15 cellular contexts compared by ENCODE assay signal in genomic region chr11:113977071-113977490, GRCh38. TPM values are rescaled to one million over a fixed set of nuclear protein-coding genes. Genes with fewer than 3 reads are reported as not detected.
A peak's percentile ranks its signal among the peaks of the same experiment; 100 is the strongest.
DNase-seq lines count a peak whose midpoint lies in the region; ATAC-seq and TF ChIP-seq lines count a peak whose summit lies in the region.
"Had no signal": no experiment of that assay in that cellular context is flagged by ENCODE, and none has a peak within 500 bp of the region (broad histone marks: within the 10 kb centered on the region; RNA-seq: fewer than 3 reads in every experiment).

No MANE protein-coding gene starts in this region.

- peaks cover 4% of the 10 kb centered on the region; the same call in 1 of the 2 replicates for H4K20me1 ChIP-seq in Karpas-422 (ENCODE audit: insufficient read depth, low read depth, low read length)

- H3K4me3 ChIP-seq in Karpas-422 (ENCODE audit: low read length) (peak overlapping the region; percentile 68), vagina (no peak overlapping the region)
- H3K4me3 ChIP-seq: A549 had no signal

- H3K9me2 ChIP-seq in Karpas-422 (replicated peaks; ENCODE audit: insufficient read depth, low read length) = no peaks in the 10 kb centered on the region

- peak overlapping the region; percentile 98 for H3K27ac ChIP-seq in Karpas-422 (ENCODE audit: low read length)
- H3K27ac ChIP-seq in vagina = no peak overlapping the region
- H3K27ac ChIP-seq: A549 had no signal

- H3K27me3 ChIP-seq in Karpas-422 (ENCODE audit: low read length) (no peaks in the 10 kb centered on the region), vagina (no peaks in the 10 kb centered on the region)

- H3K4me2 ChIP-seq in Karpas-422 (ENCODE audit: low read depth, low read length, poor library complexity, severe bottlenecking) = peak overlapping the region; percentile 79
- H3K4me2 ChIP-seq: A549 had no signal

- no peak for TF ChIP-seq POLR2A in vagina (IDR thresholded peaks at IDR 0.05)

- H2AFZ ChIP-seq in Karpas-422 (ENCODE audit: low read length) = no peak overlapping the region

- no peak for TF ChIP-seq CTCF in vagina (IDR thresholded peaks at IDR 0.05)

- no peak overlapping the region for H3K4me3 Mint-ChIP-seq in stimulated activated naive CD8-positive, alpha-beta T cell treated with anti-CD3 and anti-CD28 coated beads, Interleukin-15, amount 100 ng/mL, for 72 hours
- H3K4me3 Mint-ChIP-seq: CD4-positive, CD25-positive, alpha-beta regulatory T cell had no signal

- peak overlapping the region; percentile 83 for H3K9ac ChIP-seq in Karpas-422 (ENCODE audit: low read length)

- intact Hi-C loops in vagina (cut with DNase I) = no loop called here

- ATAC-seq in stimulated activated naive CD8-positive, alpha-beta T cell treated with anti-CD3 and anti-CD28 coated beads, Interleukin-15, Interleukin-2, amounts not matched to agents 100 U/mL and 50 U/mL, for 24 hours = peak; percentile 3
- ATAC-seq in stimulated activated naive CD8-positive, alpha-beta T cell treated with anti-CD3 and anti-CD28 coated beads, Interleukin-15, amount 100 ng/mL, for 72 hours = no peak
- peak; percentile 27 for ATAC-seq in esophagus mucosa
- ATAC-seq in HG03439 (IDR thresholded peaks at IDR 0.05; ENCODE audit: unreplicated experiment) = no peak
- ATAC-seq: A549 had no signal

- H3K9me3 ChIP-seq in Karpas-422 (ENCODE audit: low read length) (no peaks in the 10 kb centered on the region), vagina (no peaks in the 10 kb centered on the region)
- H3K9me3 ChIP-seq: A549 had no signal

- no peaks in the 10 kb centered on the region for H3K9me3 Mint-ChIP-seq in stimulated activated naive CD8-positive, alpha-beta T cell treated with anti-CD3 and anti-CD28 coated beads, Interleukin-15, amount 100 ng/mL, for 72 hours
- H3K9me3 Mint-ChIP-seq: CD4-positive, CD25-positive, alpha-beta regulatory T cell had no signal

- DNase-seq in stimulated activated naive CD8-positive, alpha-beta T cell treated with anti-CD3 and anti-CD28 coated beads, Interleukin-15, Interleukin-2, amounts not matched to agents 100 U/mL and 50 U/mL, for 24 hours = no peak
- DNase-seq in stimulated activated naive CD8-positive, alpha-beta T cell treated with anti-CD3 and anti-CD28 coated beads, Interleukin-15, amount 100 ng/mL, for 72 hours = no peak
- DNase-seq in Karpas-422 (peak; percentile 95), vagina (ENCODE audit: extremely low spot score in 2 of 2) (no peak), iPS-NIHi7 (ENCODE audit: extremely low spot score) (no peak)
- DNase-seq in activated CD4-positive, alpha-beta T cell treated with anti-CD3 and anti-CD28 coated beads for 1 hour = no peak
- DNase-seq: CD4-positive, CD25-positive, alpha-beta regulatory T cell; DMS79 treated with DMSO at 0.1 percent for 48 hours; H7; KG1; NCI-H1694 had no signal

- no peaks in the 10 kb centered on the region for H3K79me2 ChIP-seq in Karpas-422 (ENCODE audit: low read length)

- no peak overlapping the region for H3K27ac Mint-ChIP-seq in stimulated activated naive CD8-positive, alpha-beta T cell treated with anti-CD3 and anti-CD28 coated beads, Interleukin-15, amount 100 ng/mL, for 72 hours

- H3K4me1 ChIP-seq in Karpas-422 (ENCODE audit: low read length) (peaks cover 77% of the 10 kb centered on the region), vagina (no peaks in the 10 kb centered on the region)
- H3K4me1 ChIP-seq: A549 had no signal

- no peaks in the 10 kb centered on the region for H3K4me1 Mint-ChIP-seq in stimulated activated naive CD8-positive, alpha-beta T cell treated with anti-CD3 and anti-CD28 coated beads, Interleukin-15, amount 100 ng/mL, for 72 hours
- H3K4me1 Mint-ChIP-seq: CD4-positive, CD25-positive, alpha-beta regulatory T cell had no signal

- peaks cover 20% of the 10 kb centered on the region for H3K36me3 ChIP-seq in Karpas-422 (ENCODE audit: insufficient read depth, low read length)
- H3K36me3 ChIP-seq in vagina = no peaks in the 10 kb centered on the region

- no peaks in the 10 kb centered on the region for H3K27me3 Mint-ChIP-seq in stimulated activated naive CD8-positive, alpha-beta T cell treated with anti-CD3 and anti-CD28 coated beads, Interleukin-15, amount 100 ng/mL, for 72 hours

RNA-seq across cellular contexts. Expression of gene HTR3A, which starts 2.2 kb away (rescaled TPM):
- 242 and 254 TPM in 2 replicates for total RNA-seq in Karpas-422 (2014; rRNA removed; shearing (Covaris generic); ENCODE audit: low replicate concordance)
- not detected for total RNA-seq in esophagus mucosa
- total RNA-seq in vagina = not detected
- total RNA-seq: CD4-positive, CD25-positive, alpha-beta regulatory T cell; MCF 10A had no signal

Comparison
In these comparisons a context has a peak if more than half of its experiments do, and no peak if none do; other contexts are left out.
1. ATAC-seq: peak in stimulated activated naive CD8-positive, alpha-beta T cell treated with anti-CD3 and anti-CD28 coated beads, Interleukin-15, Interleukin-2, amounts not matched to agents 100 U/mL and 50 U/mL, for 24 hours (single experiment) and esophagus mucosa (single experiment); none in stimulated activated naive CD8-positive, alpha-beta T cell treated with anti-CD3 and anti-CD28 coated beads, Interleukin-15, amount 100 ng/mL, for 72 hours (single experiment) and HG03439 (single experiment).
2. RNA of gene HTR3A, which starts 2.2 kb away (total RNA-seq): 242 to 254 TPM in Karpas-422; not detected in esophagus mucosa (single experiment) and not detected in vagina (single experiment); every median in the first group is over 100 times any median in the second.